In the genomic region with DNA sequence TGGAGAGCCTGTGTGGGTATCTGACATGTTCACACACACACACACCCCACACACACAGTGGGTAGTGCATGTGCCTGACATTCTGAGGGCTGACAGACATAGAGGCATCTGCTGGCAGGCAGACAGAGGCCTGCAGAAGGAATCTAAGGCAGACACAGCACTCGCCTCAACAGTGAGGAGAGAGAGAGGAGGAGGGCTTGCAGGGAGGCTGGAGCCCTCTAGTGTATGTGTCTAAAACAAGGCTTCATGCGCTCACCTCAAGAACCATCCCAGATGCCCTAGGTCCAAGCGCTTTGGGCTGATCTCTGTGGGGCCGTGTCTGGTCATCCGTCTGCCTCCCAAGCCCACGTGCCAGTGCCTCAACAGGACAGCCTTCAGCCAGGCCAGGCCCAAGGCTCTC, we compare ENCODE assay signal across 7 cellular contexts.
DNase-seq lines count a peak whose midpoint lies in the region; ATAC-seq and TF ChIP-seq lines count a peak whose summit lies in the region.
"Not testable (repeated sequence)": the region's sequence is repeated elsewhere in the genome, so short reads cannot be mapped to it uniquely, and the experiment has no call there.

No MANE protein-coding gene starts in this region.

- intact Hi-C loops in OCI-LY7 (cut with micrococcal nuclease; ENCODE audit: unreplicated experiment); right cardiac atrium (cut with DNase I): not testable (repeated sequence)

- ATAC-seq in HG02798 (IDR thresholded peaks at IDR 0.05; ENCODE audit: poor library complexity, unreplicated experiment) = peak; percentile 64
- ATAC-seq in effector memory CD8-positive, alpha-beta T cell (replicated peaks) = peak; percentile 49
- peak; percentile 75 to 83 for ATAC-seq in right cardiac atrium

- not testable (repeated sequence) for H3K9me3 Mint-ChIP-seq in activated CD4-positive, alpha-beta T cell treated with anti-CD3 and anti-CD28 coated beads, Interleukin-2, amount 10 ng/mL, durations not matched to agents 7 days and 5 days; effector memory CD8-positive, alpha-beta T cell; progenitor cell of endocrine pancreas (ENCODE audit: low read depth)

- H3K9me3 ChIP-seq in OCI-LY7 (ENCODE audit: low read length); right cardiac atrium (ENCODE audit: control insufficient read depth, low read length): not testable (repeated sequence)

- H3K4me1 Mint-ChIP-seq in activated CD4-positive, alpha-beta T cell treated with anti-CD3 and anti-CD28 coated beads, Interleukin-2, amount 10 ng/mL, durations not matched to agents 7 days and 5 days; effector memory CD8-positive, alpha-beta T cell (ENCODE audit: low read depth in 2 of 2); progenitor cell of endocrine pancreas (ENCODE audit: low read depth): not testable (repeated sequence)

- CTCF ChIA-PET in OCI-LY7 (lab: Charles Lee; ENCODE audit: unreplicated experiment); activated CD4-positive, alpha-beta T cell treated with anti-CD3 and anti-CD28 coated beads, Interleukin-2, amount 10 ng/mL, durations not matched to agents 7 days and 5 days (lab: Charles Lee): not testable (repeated sequence)

- not testable (repeated sequence) for H4K20me1 ChIP-seq in OCI-LY7 (ENCODE audit: insufficient read depth, low read length)

- BruUV-seq in OCI-LY7 (replicated peaks; lab: Mats Ljungman, UMichigan) = not testable (repeated sequence)

- not testable (repeated sequence) for H3K27ac Mint-ChIP-seq in activated CD4-positive, alpha-beta T cell treated with anti-CD3 and anti-CD28 coated beads, Interleukin-2, amount 10 ng/mL, durations not matched to agents 7 days and 5 days; effector memory CD8-positive, alpha-beta T cell; progenitor cell of endocrine pancreas

- H2AFZ ChIP-seq in OCI-LY7 (ENCODE audit: low read length) = not testable (repeated sequence)

- not testable (repeated sequence) for H3K4me2 ChIP-seq in OCI-LY7 (ENCODE audit: low read length)

- DNase-seq in OCI-LY7 (ENCODE audit: low spot score) (peak; percentile 69), right cardiac atrium (peak in 1 of 3 donors; percentile 63)
- DNase-seq in activated CD4-positive, alpha-beta T cell treated with anti-CD3 and anti-CD28 coated beads, Interleukin-2, amount 10 ng/mL, durations not matched to agents 7 days and 5 days = peak; percentile 28
- not testable (repeated sequence) for DNase-seq in effector memory CD8-positive, alpha-beta T cell; progenitor cell of endocrine pancreas (ENCODE audit: low spot score, unreplicated experiment)

- not testable (repeated sequence) for H3K36me3 ChIP-seq in OCI-LY7 (ENCODE audit: insufficient read depth, low read length)

- peak; percentile 38 for TF ChIP-seq CTCF in GM12873 (IDR thresholded peaks at IDR 0.05; ENCODE audit: insufficient read depth, low read depth, low read length, missing control alignments)
- peak; percentile 59 for TF ChIP-seq CTCF in OCI-LY7 (conservative IDR thresholded peaks at IDR 0.05; ENCODE audit: low read length)
- peak; percentile 28 for TF ChIP-seq CTCF in progenitor cell of endocrine pancreas (IDR thresholded peaks at IDR 0.05; ENCODE audit: unreplicated experiment)

- not testable (repeated sequence) for H3K27me3 ChIP-seq in right cardiac atrium (ENCODE audit: control insufficient read depth, insufficient read depth)

- H3K27me3 Mint-ChIP-seq in activated CD4-positive, alpha-beta T cell treated with anti-CD3 and anti-CD28 coated beads, Interleukin-2, amount 10 ng/mL, durations not matched to agents 7 days and 5 days; effector memory CD8-positive, alpha-beta T cell; progenitor cell of endocrine pancreas: not testable (repeated sequence)

- not testable (repeated sequence) for H3K36me3 Mint-ChIP-seq in activated CD4-positive, alpha-beta T cell treated with anti-CD3 and anti-CD28 coated beads, Interleukin-2, amount 10 ng/mL, durations not matched to agents 7 days and 5 days (ENCODE audit: low read depth); effector memory CD8-positive, alpha-beta T cell (ENCODE audit: insufficient read depth); progenitor cell of endocrine pancreas (ENCODE audit: insufficient read depth)

- H3K9me2 ChIP-seq in OCI-LY7 (ENCODE audit: insufficient read depth, low read length) = not testable (repeated sequence)

- POLR2A ChIA-PET in OCI-LY7 (lab: Charles Lee); activated CD4-positive, alpha-beta T cell treated with anti-CD3 and anti-CD28 coated beads, Interleukin-2, amount 10 ng/mL, durations not matched to agents 7 days and 5 days (lab: Charles Lee): not testable (repeated sequence)

- H3K27ac ChIP-seq in OCI-LY7 (ENCODE audit: low read depth, low read length, poor library complexity, severe bottlenecking); right cardiac atrium (ENCODE audit: low read length): not testable (repeated sequence)

- 75% methylated on average over 3 of the region's 6 CpGs for WGBS in right cardiac atrium

- H3K79me2 ChIP-seq in OCI-LY7 (ENCODE audit: insufficient read depth, low read depth, low read length) = not testable (repeated sequence)

- H3K4me3 ChIP-seq in OCI-LY7 (ENCODE audit: low read depth, low read length, poor library complexity, severe bottlenecking); right cardiac atrium (ENCODE audit: low read length): not testable (repeated sequence)

- not testable (repeated sequence) for H3K4me3 Mint-ChIP-seq in activated CD4-positive, alpha-beta T cell treated with anti-CD3 and anti-CD28 coated beads, Interleukin-2, amount 10 ng/mL, durations not matched to agents 7 days and 5 days; effector memory CD8-positive, alpha-beta T cell; progenitor cell of endocrine pancreas (ENCODE audit: low read depth)

- not testable (repeated sequence) for H3K4me1 ChIP-seq in OCI-LY7 (ENCODE audit: insufficient read depth, low read length, poor library complexity, severe bottlenecking); right cardiac atrium (ENCODE audit: control insufficient read depth, insufficient read depth, low read length)
